ENCODE assay signal across 8 cellular contexts in the genomic region with DNA sequence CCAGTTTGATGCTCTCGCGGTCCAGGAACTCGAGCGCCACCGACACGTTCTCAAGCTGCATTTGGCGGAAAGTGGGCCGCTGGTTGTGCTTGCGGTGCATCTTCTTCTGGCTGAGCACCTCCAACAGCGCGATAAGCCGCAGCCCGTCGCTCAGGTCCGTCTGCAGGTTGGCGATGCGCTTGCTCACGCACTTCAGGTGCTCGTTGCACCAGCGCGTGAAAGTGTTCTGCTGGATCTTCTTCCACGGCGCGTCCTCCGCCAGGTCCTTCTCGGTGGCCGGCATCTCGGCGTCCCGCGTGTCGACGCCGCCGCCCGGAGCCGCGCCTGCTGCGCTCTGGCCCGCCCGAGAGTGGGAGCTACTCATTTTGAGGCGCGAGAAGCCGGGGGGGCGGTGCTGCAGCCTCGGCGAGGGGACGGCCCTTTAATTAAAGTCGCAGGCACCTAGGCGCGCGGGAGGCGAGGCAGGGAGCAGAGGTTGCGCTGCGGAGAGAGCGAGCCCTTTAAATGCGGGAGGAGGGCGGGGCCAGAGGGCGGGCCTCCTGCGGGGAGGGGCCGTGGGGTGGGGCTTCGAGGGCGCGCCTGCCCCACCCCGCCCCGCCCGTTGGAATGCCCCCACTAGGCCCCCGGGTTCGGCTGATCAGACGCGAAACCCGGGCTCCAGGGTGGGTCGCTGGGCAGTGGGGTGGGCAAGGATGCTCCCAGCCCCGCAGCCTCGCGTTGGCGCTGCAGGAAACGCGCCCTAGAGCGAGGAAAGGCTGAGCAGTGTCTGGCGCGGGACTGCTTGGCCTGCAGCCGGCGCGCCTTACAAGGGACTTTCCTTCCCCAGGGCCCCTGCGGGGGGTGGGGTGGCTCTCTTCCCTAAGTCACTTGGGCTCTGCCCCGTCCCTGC. TPM values are rescaled to one million over a fixed set of nuclear protein-coding genes. Genes with fewer than 3 reads are reported as not detected.
DNase-seq lines count a peak whose midpoint lies in the region; ATAC-seq and TF ChIP-seq lines count a peak whose summit lies in the region.

No MANE protein-coding gene starts in this region.

- POLR2A ChIA-PET in PC-3 (lab: Charles Lee; ENCODE audit: unreplicated experiment), result interaction anchor here (0.5 to 0.7 kb wide), 4 partner anchors 14 to 173 kb away, joined by 3 to 4 read pairs (median 3); no protein-coding TSS in a partner anchor

- no peaks in the 10 kb centered on the region for H3K27me3 Mint-ChIP-seq in Calu3 (ENCODE audit: unreplicated experiment)
- no peaks in the 10 kb centered on the region for H3K27me3 Mint-ChIP-seq in IgD-negative memory B cell
- no peaks in the 10 kb centered on the region for H3K27me3 Mint-ChIP-seq in activated T-cell treated with anti-CD3 and anti-CD28 coated beads, Interleukin-2, amount 50 U/mL, for 4 hours (ENCODE audit: low read depth)
- H3K27me3 Mint-ChIP-seq in naive B cell, result no peaks in the 10 kb centered on the region

- 0% methylated on average over 6 of the region's 87 CpGs; no CpG with 5 or more reads in 1 of the 2 donors for WGBS in esophagus squamous epithelium, 2 donors

- TF ChIP-seq POLR2A in esophagus squamous epithelium (IDR thresholded peaks at IDR 0.05), result peak in 3 of 4 donors; percentile 72 to 97 (median 95)

- peak overlapping the region; percentile 94 for H3K4me2 ChIP-seq in PC-3 (ENCODE audit: low read length)

- H3K27ac Mint-ChIP-seq in Calu3 (ENCODE audit: unreplicated experiment), result peak overlapping the region; percentile 66
- peak overlapping the region; percentile 74 to 99 (median 84) for H3K27ac Mint-ChIP-seq in IgD-negative memory B cell
- H3K27ac Mint-ChIP-seq in naive B cell, result peak overlapping the region; percentile 67 to 94 (median 89)

- no peaks in the 10 kb centered on the region for H3K9me2 ChIP-seq in PC-3 (replicated peaks; ENCODE audit: low read length)

- ATAC-seq in GM21528 (IDR thresholded peaks at IDR 0.05; ENCODE audit: low FRiP score, unreplicated experiment) (peak; percentile 63), PC-3 (peak; percentile 35), naive B cell (ENCODE audit: low read depth in 2 of 2) (peak; percentile 63 to 67)
- peak; percentile 58 to 68 for ATAC-seq in activated T-cell treated with anti-CD3 and anti-CD28 coated beads, Interleukin-2, amount 50 U/mL, for 4 hours

- peaks cover 84% of the 10 kb centered on the region for H3K36me3 Mint-ChIP-seq in Calu3 (ENCODE audit: insufficient read depth, unreplicated experiment)
- H3K36me3 Mint-ChIP-seq in IgD-negative memory B cell, result no peaks in the 10 kb centered on the region
- H3K36me3 Mint-ChIP-seq in activated T-cell treated with anti-CD3 and anti-CD28 coated beads, Interleukin-2, amount 50 U/mL, for 4 hours (ENCODE audit: insufficient read depth), result peaks cover 5% of the 10 kb centered on the region
- no peaks in the 10 kb centered on the region for H3K36me3 Mint-ChIP-seq in naive B cell

- peaks cover 82% of the 10 kb centered on the region for H3K79me2 ChIP-seq in PC-3 (ENCODE audit: low read length)

- H3K27me3 ChIP-seq in PC-3 (ENCODE audit: low read length) (no peaks in the 10 kb centered on the region), esophagus squamous epithelium (no peaks in the 10 kb centered on the region)

- intact Hi-C loops in Calu3 (cut with micrococcal nuclease; ENCODE audit: unreplicated experiment) (no loop called here), PC-3 (cut with micrococcal nuclease) (loop anchor here (10.0 kb wide), 1 partner anchor 396 kb away; a partner anchor contains a TSS), esophagus squamous epithelium (cut with DNase I) (no loop called here)

- H3K4me3 ChIP-seq in PC-3 (ENCODE audit: low read length) (peak overlapping the region; percentile 83), esophagus squamous epithelium (peak overlapping the region; percentile 55 to 76 (median 70))

- peaks cover 26% of the 10 kb centered on the region for H4K20me1 ChIP-seq in PC-3 (ENCODE audit: low read length)

- TF ChIP-seq CTCF in Calu3 (IDR thresholded peaks at IDR 0.05; ENCODE audit: unreplicated experiment) (no peak), PC-3 (conservative IDR thresholded peaks at IDR 0.05; ENCODE audit: low read depth, low read length) (no peak), esophagus squamous epithelium (IDR thresholded peaks at IDR 0.05) (no peak)

- DNase-seq in Calu3 (peak; percentile 95), PC-3 (peak; percentile 93), esophagus squamous epithelium (lab: John Stamatoyannopoulos, UW) (peak; percentile 67), naive B cell (peak; percentile 89)
- DNase-seq in activated T-cell treated with anti-CD3 and anti-CD28 coated beads, Interleukin-2, amount 50 U/mL, for 4 hours, result peak; percentile 91
- DNase-seq in stimulated activated CD8-positive, alpha-beta memory T cell treated with anti-CD3 and anti-CD28 coated beads, Interleukin-7, amount 100 ng/mL, for 48 hours (ENCODE audit: extremely low read depth in 1 of 2, low read depth in 1 of 2), result peak; percentile 80 to 85

- CTCF ChIA-PET in Calu3 (lab: Charles Lee) (interaction anchor here (0.6 to 0.8 kb wide), 4 partner anchors 27 to 703 kb away, joined by 3 to 11 read pairs (median 4); a partner anchor contains a TSS), PC-3 (lab: Charles Lee) (no interaction called here)

- H3K27ac ChIP-seq in PC-3 (ENCODE audit: low read length), result peak overlapping the region; percentile 97
- peak overlapping the region; percentile 84 to 99 (median 96) for H3K27ac ChIP-seq in esophagus squamous epithelium

- H3K4me1 ChIP-seq in PC-3 (ENCODE audit: insufficient read depth, low read length) (peaks cover 36% of the 10 kb centered on the region), esophagus squamous epithelium (peaks cover 15 to 86% (median 23%) of the 10 kb centered on the region in 3 donors)

- H3K4me1 Mint-ChIP-seq in Calu3 (ENCODE audit: low read depth, unreplicated experiment) (peaks cover 9% of the 10 kb centered on the region), IgD-negative memory B cell (peaks cover 10 to 15% (median 12%) of the 10 kb centered on the region in 3 donors), naive B cell (peaks cover 5 to 22% (median 21%) of the 10 kb centered on the region in 3 donors)
- H3K4me1 Mint-ChIP-seq in activated T-cell treated with anti-CD3 and anti-CD28 coated beads, Interleukin-2, amount 50 U/mL, for 4 hours (ENCODE audit: low read depth), result peaks cover 30% of the 10 kb centered on the region

- peak overlapping the region; percentile 79 for H3K4me3 Mint-ChIP-seq in Calu3 (ENCODE audit: low read depth, unreplicated experiment)
- peak overlapping the region; percentile 84 to 99 (median 94) for H3K4me3 Mint-ChIP-seq in IgD-negative memory B cell
- H3K4me3 Mint-ChIP-seq in activated T-cell treated with anti-CD3 and anti-CD28 coated beads, Interleukin-2, amount 50 U/mL, for 4 hours, result peak overlapping the region; percentile 81
- H3K4me3 Mint-ChIP-seq in naive B cell, result peak overlapping the region; percentile 82 to 93 (median 88)

- BruUV-seq in Calu3 (replicated peaks; lab: Mats Ljungman, UMichigan) (no TSS peak), PC-3 (replicated peaks; lab: Mats Ljungman, UMichigan) (no TSS peak)

- H2AFZ ChIP-seq in PC-3 (ENCODE audit: low read length), result peak overlapping the region; percentile 50; the same call in 1 of the 2 replicates

- H3K36me3 ChIP-seq in PC-3 (ENCODE audit: low read depth, low read length) (peaks cover 24% of the 10 kb centered on the region), esophagus squamous epithelium (peaks cover 3 to 16% (median 6%) of the 10 kb centered on the region in 3 donors)

- no peaks in the 10 kb centered on the region for H3K9me3 ChIP-seq in PC-3 (ENCODE audit: low read length)
- H3K9me3 ChIP-seq in esophagus squamous epithelium, result no peaks in the 10 kb centered on the region

- no peaks in the 10 kb centered on the region for H3K9me3 Mint-ChIP-seq in Calu3 (ENCODE audit: low read depth, unreplicated experiment)
- no peaks in the 10 kb centered on the region for H3K9me3 Mint-ChIP-seq in IgD-negative memory B cell
- no peaks in the 10 kb centered on the region for H3K9me3 Mint-ChIP-seq in activated T-cell treated with anti-CD3 and anti-CD28 coated beads, Interleukin-2, amount 50 U/mL, for 4 hours
- H3K9me3 Mint-ChIP-seq in naive B cell, result no peaks in the 10 kb centered on the region

- no peaks in the 10 kb centered on the region for H3F3A ChIP-seq in PC-3 (ENCODE audit: low read length, unreplicated experiment)

- H3K9ac ChIP-seq in PC-3 (ENCODE audit: low read length), result peak overlapping the region; percentile 91

RNA-seq across cellular contexts. Expression of a gene that starts 3.3 kb away (rescaled TPM):
- 973 and 1,240 TPM in 2 replicates for total RNA-seq in Calu3 (2022)
- 396 TPM for polyA plus RNA-seq in IgD-negative memory B cell
- total RNA-seq in PC-3 (2014; rRNA removed), result 2,058 and 3,170 TPM in 2 replicates
- total RNA-seq in activated T-cell treated with anti-CD3 and anti-CD28 coated beads, Interleukin-2, amount 50 U/mL, for 4 hours, result 100 to 1,000 TPM; 765 to 924 (median 866) TPM
- 1,000 to 10,000 TPM in 1 of 4 donors, 100 to 1,000 TPM in 3; 290 to 1,242 (median 582) TPM for total RNA-seq in esophagus squamous epithelium
- 100 to 1,000 TPM in 2 of 6 donors, 10 to 100 TPM in 4; 39.6 to 269 (median 78.3) TPM for polyA plus RNA-seq in naive B cell (ENCODE audit: low read depth in 6 of 6)

RNA-seq across cellular contexts. Expression of a gene that starts 8.0 kb away (rescaled TPM):
- total RNA-seq in Calu3 (2022) (75.1 TPM in 2 replicates), PC-3 (2014; rRNA removed) (46.8 and 49.0 TPM in 2 replicates), esophagus squamous epithelium (10 to 100 TPM; 12.7 to 50.1 (median 40.2) TPM)
- polyA plus RNA-seq in IgD-negative memory B cell (32.4 TPM), naive B cell (ENCODE audit: low read depth in 6 of 6) (10 to 100 TPM; 25.0 to 29.6 (median 27.2) TPM)
- 100 to 1,000 TPM; 107 to 113 (median 111) TPM for total RNA-seq in activated T-cell treated with anti-CD3 and anti-CD28 coated beads, Interleukin-2, amount 50 U/mL, for 4 hours

RNA-seq across cellular contexts. Expression of a gene that starts 27.1 kb away (rescaled TPM):
- total RNA-seq in Calu3 (2022) (1,458 and 1,495 TPM in 2 replicates), PC-3 (2014; rRNA removed) (2,879 and 3,401 TPM in 2 replicates), esophagus squamous epithelium (1,000 to 10,000 TPM; 2,607 to 8,937 (median 4,770) TPM)
- polyA plus RNA-seq in IgD-negative memory B cell (5,716 TPM), naive B cell (ENCODE audit: low read depth in 6 of 6) (1,000 to 10,000 TPM; 3,636 to 5,147 (median 4,635) TPM)
- total RNA-seq in activated T-cell treated with anti-CD3 and anti-CD28 coated beads, Interleukin-2, amount 50 U/mL, for 4 hours, result 1,000 to 10,000 TPM; 3,297 to 3,503 (median 3,452) TPM

RNA-seq across cellular contexts. Expression of a gene that starts 37.9 kb away (rescaled TPM):
- total RNA-seq in Calu3 (2022), result 28.8 and 30.6 TPM in 2 replicates
- polyA plus RNA-seq in IgD-negative memory B cell, result 29.4 TPM
- 29.8 TPM in 2 replicates for total RNA-seq in PC-3 (2014; rRNA removed)
- total RNA-seq in activated T-cell treated with anti-CD3 and anti-CD28 coated beads, Interleukin-2, amount 50 U/mL, for 4 hours, result 1 to 10 TPM; 4.0 to 7.3 (median 5.1) TPM
- 10 to 100 TPM; 21.7 to 41.4 (median 32.1) TPM for total RNA-seq in esophagus squamous epithelium
- 10 to 100 TPM in 5 of 6 donors, 1 to 10 TPM in 1; 9.5 to 23.1 (median 14.3) TPM for polyA plus RNA-seq in naive B cell (ENCODE audit: low read depth in 6 of 6)

RNA-seq across cellular contexts. Expression of a gene that starts 40.2 kb away (rescaled TPM):
- total RNA-seq in Calu3 (2022) (55.0 and 56.3 TPM in 2 replicates), PC-3 (2014; rRNA removed) (39.4 and 41.5 TPM in 2 replicates), esophagus squamous epithelium (10 to 100 TPM; 16.3 to 37.4 (median 31.4) TPM)
- polyA plus RNA-seq in IgD-negative memory B cell (51.3 TPM), naive B cell (ENCODE audit: low read depth in 6 of 6) (10 to 100 TPM; 31.6 to 50.2 (median 36.6) TPM)
- total RNA-seq in activated T-cell treated with anti-CD3 and anti-CD28 coated beads, Interleukin-2, amount 50 U/mL, for 4 hours, result 10 to 100 TPM; 37.9 to 39.3 (median 38.2) TPM

Comparison
In these comparisons a context has a peak if more than half of its experiments do, and no peak if none do; other contexts are left out.
1. Peak in every context shown above with its lines: DNase-seq, ATAC-seq, H3K4me3 ChIP-seq and H3K27ac ChIP-seq.